In genomic region chr7:2927592-2927991, GRCh38 we compare ENCODE assay signal across 2 cellular contexts.
TF ChIP-seq lines count a peak whose summit lies in the region.

No MANE protein-coding gene starts in this region.

TF ChIP-seq in SK-N-SH, 30 proteins besides CTCF, POLR2A, EP300 and RAD21 (continued from another document):
- TF ChIP-seq, protein P1, sequence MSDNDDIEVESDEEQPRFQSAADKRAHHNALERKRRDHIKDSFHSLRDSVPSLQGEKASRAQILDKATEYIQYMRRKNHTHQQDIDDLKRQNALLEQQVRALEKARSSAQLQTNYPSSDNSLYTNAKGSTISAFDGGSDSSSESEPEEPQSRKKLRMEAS (IDR thresholded peaks at IDR 0.05; ENCODE audit: low read depth), result no peak
- TF ChIP-seq EZH2phosphoT487 (IDR thresholded peaks at IDR 0.05; ENCODE audit: borderline replicate concordance, low read depth) (no peak), REST (IDR thresholded peaks at IDR 0.05; ENCODE audit: low read depth, low read length) (no peak), SMC3 (IDR thresholded peaks at IDR 0.05; ENCODE audit: low read depth, low read length) (no peak), USF1 (IDR thresholded peaks at IDR 0.05; ENCODE audit: borderline replicate concordance, low read depth) (no peak), SIN3A (IDR thresholded peaks at IDR 0.05; ENCODE audit: borderline replicate concordance, low read depth, low read length) (no peak), GABPA (IDR thresholded peaks at IDR 0.05; ENCODE audit: low read depth) (no peak), MXI1 (IDR thresholded peaks at IDR 0.05; ENCODE audit: low read depth, low read length) (no peak), ELF1 (IDR thresholded peaks at IDR 0.05) (no peak), RCOR1 (IDR thresholded peaks at IDR 0.05; ENCODE audit: low read length) (no peak), FOXM1 (IDR thresholded peaks at IDR 0.05; ENCODE audit: low read depth) (no peak), NFIC (IDR thresholded peaks at IDR 0.05; ENCODE audit: borderline replicate concordance) (no peak), POLR2AphosphoS5 (IDR thresholded peaks at IDR 0.05; ENCODE audit: low read depth, low read length) (no peak), JUND (IDR thresholded peaks at IDR 0.05) (no peak), GATA2 (CRISPR knock-in tag; IDR thresholded peaks at IDR 0.05) (no peak), RXRA (IDR thresholded peaks at IDR 0.05; ENCODE audit: borderline replicate concordance, low read depth) (no peak)
- TF ChIP-seq, protein P2, sequence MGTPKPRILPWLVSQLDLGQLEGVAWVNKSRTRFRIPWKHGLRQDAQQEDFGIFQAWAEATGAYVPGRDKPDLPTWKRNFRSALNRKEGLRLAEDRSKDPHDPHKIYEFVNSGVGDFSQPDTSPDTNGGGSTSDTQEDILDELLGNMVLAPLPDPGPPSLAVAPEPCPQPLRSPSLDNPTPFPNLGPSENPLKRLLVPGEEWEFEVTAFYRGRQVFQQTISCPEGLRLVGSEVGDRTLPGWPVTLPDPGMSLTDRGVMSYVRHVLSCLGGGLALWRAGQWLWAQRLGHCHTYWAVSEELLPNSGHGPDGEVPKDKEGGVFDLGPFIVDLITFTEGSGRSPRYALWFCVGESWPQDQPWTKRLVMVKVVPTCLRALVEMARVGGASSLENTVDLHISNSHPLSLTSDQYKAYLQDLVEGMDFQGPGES (IDR thresholded peaks at IDR 0.05; ENCODE audit: low read depth, low read length), result no peak
TF ChIP-seq in SK-N-SH: peak in this region for 0.

TF ChIP-seq in SK-N-SH treated with all-trans-retinoic acid at 6 μM for 48 hours, 23 proteins besides CTCF, POLR2A, EP300 and RAD21 (continued from another document):
- TF ChIP-seq, protein P3, sequence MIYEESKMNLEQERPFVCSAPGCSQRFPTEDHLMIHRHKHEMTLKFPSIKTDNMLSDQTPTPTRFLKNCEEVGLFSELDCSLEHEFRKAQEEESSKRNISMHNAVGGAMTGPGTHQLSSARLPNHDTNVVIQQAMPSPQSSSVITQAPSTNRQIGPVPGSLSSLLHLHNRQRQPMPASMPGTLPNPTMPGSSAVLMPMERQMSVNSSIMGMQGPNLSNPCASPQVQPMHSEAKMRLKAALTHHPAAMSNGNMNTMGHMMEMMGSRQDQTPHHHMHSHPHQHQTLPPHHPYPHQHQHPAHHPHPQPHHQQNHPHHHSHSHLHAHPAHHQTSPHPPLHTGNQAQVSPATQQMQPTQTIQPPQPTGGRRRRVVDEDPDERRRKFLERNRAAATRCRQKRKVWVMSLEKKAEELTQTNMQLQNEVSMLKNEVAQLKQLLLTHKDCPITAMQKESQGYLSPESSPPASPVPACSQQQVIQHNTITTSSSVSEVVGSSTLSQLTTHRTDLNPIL (CRISPR knock-in tag; IDR thresholded peaks at IDR 0.05; ENCODE audit: low read depth), result no peak
- no peak for TF ChIP-seq SNAI2 (CRISPR knock-in tag; IDR thresholded peaks at IDR 0.05)
- TF ChIP-seq, protein P4, sequence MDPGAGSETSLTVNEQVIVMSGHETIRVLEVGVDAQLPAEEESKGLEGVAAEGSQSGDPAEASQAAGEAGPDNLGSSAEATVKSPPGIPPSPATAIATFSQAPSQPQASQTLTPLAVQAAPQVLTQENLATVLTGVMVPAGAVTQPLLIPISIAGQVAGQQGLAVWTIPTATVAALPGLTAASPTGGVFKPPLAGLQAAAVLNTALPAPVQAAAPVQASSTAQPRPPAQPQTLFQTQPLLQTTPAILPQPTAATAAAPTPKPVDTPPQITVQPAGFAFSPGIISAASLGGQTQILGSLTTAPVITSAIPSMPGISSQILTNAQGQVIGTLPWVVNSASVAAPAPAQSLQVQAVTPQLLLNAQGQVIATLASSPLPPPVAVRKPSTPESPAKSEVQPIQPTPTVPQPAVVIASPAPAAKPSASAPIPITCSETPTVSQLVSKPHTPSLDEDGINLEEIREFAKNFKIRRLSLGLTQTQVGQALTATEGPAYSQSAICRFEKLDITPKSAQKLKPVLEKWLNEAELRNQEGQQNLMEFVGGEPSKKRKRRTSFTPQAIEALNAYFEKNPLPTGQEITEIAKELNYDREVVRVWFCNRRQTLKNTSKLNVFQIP (CRISPR knock-in tag; IDR thresholded peaks at IDR 0.05; ENCODE audit: borderline replicate concordance, low read depth), result no peak
- no peak for TF ChIP-seq CSDC2 (CRISPR knock-in tag; IDR thresholded peaks at IDR 0.05)
- no peak for TF ChIP-seq ZC3H10 (CRISPR knock-in tag; IDR thresholded peaks at IDR 0.05)
- no peak for TF ChIP-seq ISL1 (CRISPR knock-in tag; IDR thresholded peaks at IDR 0.05)
- TF ChIP-seq BACH2 (CRISPR knock-in tag; IDR thresholded peaks at IDR 0.05; ENCODE audit: borderline replicate concordance), result no peak
- TF ChIP-seq GLIS3 (CRISPR knock-in tag; IDR thresholded peaks at IDR 0.05), result no peak
- no peak for TF ChIP-seq ZNF8 (CRISPR knock-in tag; IDR thresholded peaks at IDR 0.05)
- no peak for TF ChIP-seq ZFP3 (CRISPR knock-in tag; IDR thresholded peaks at IDR 0.05)
- TF ChIP-seq ZFP30 (CRISPR knock-in tag; IDR thresholded peaks at IDR 0.05), result no peak
- no peak for TF ChIP-seq TCF4 (CRISPR knock-in tag; IDR thresholded peaks at IDR 0.05; ENCODE audit: borderline replicate concordance)
